17 cellular contexts compared by ENCODE assay signal in the genomic region with DNA sequence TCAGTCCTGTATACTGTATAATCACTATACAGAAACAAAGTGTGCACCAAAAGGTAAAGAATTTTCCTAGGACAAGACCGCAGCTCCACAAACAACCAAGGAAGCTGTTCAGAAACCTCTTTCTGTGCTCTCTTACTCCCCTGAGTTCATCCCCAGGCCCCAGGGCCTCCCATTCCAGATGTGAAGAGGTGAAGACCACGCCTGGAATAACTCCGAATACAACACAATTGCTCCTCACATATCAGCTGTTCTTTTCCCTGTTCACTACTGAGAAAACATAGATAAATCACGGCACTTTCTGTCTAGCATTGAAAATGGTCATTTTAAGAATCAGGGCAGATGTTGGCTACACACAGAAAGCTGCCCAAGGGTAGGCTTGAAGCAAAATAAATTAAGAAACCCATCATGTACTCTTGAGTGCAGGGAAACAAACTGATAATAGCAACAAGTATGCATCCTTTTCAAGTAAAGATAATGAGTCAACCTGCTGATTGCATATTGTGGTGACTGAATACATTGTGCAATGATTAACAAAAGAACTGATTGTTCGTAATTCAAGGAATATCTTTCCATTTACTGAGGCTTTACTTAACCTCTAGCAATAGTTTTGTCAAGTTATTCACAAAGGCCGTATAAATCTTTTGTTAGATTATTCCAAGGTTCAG.
DNase-seq lines count a peak whose midpoint lies in the region; ATAC-seq, FAIRE-seq and TF ChIP-seq lines count a peak whose summit lies in the region.
"Had no signal": no experiment of that assay in that cellular context is flagged by ENCODE, and none has a peak within 500 bp of the region (broad histone marks: within the 10 kb centered on the region; RNA-seq: fewer than 3 reads in every experiment).

No MANE protein-coding gene starts in this region.

- no peak overlapping the region for H3K27ac ChIP-seq in lower lobe of right lung
- H3K27ac ChIP-seq: body of pancreas, parathyroid adenoma had no signal

- H3K4me3 ChIP-seq in epithelial cell of esophagus (ENCODE audit: low read length): no peak overlapping the region
- H3K4me3 ChIP-seq in lower lobe of right lung: no peak overlapping the region
- H3K4me3 ChIP-seq: body of pancreas had no signal

- DNase-seq in AG08395 (ENCODE audit: low spot score): peak; percentile 27
- DNase-seq in NCI-H69 (lab: John Stamatoyannopoulos, UW): peak; percentile 46
- peak; percentile 51 for DNase-seq in epithelial cell of esophagus (ENCODE audit: low read depth)
- peak; percentile 31 for DNase-seq in kidney glomerular epithelial cell (lab: John Stamatoyannopoulos, UW)
- DNase-seq in lower lobe of right lung: no peak
- no peak for DNase-seq in urothelium cell line (ENCODE audit: low spot score)
- DNase-seq in GM10266 (ENCODE audit: extremely low spot score): no peak
- no peak for DNase-seq in posterior cingulate gyrus
- DNase-seq: body of pancreas; COR-L47; effector CD4-positive, alpha-beta T cell; GDM1; islet precursor cell; NCI-H187; NCI-H524 had no signal

- H3K4me1 ChIP-seq in lower lobe of right lung: no peaks in the 10 kb centered on the region
- H3K4me1 ChIP-seq: parathyroid adenoma had no signal

- H3K36me3 ChIP-seq in lower lobe of right lung: no peaks in the 10 kb centered on the region

- H3K9me3 ChIP-seq in lower lobe of right lung: no peaks in the 10 kb centered on the region
- H3K9me3 ChIP-seq: body of pancreas had no signal

- TF ChIP-seq CTCF in epithelial cell of esophagus (IDR thresholded peaks at IDR 0.05; ENCODE audit: insufficient read depth, low read depth, low read length, missing control alignments) (no peak), lower lobe of right lung (IDR thresholded peaks at IDR 0.05) (no peak), GM10266 (IDR thresholded peaks at IDR 0.05; ENCODE audit: control insufficient read depth, insufficient read depth, low read depth, missing control alignments) (no peak)

- no peak for FAIRE-seq in urothelium cell line (lab: Jason Lieb, UNC)

- no peaks in the 10 kb centered on the region for H3K27me3 ChIP-seq in lower lobe of right lung (ENCODE audit: low read depth)
- H3K27me3 ChIP-seq: body of pancreas had no signal

- no peak for ATAC-seq in lower lobe of right lung
- ATAC-seq: activated CD4-positive, CD25-positive, alpha-beta regulatory T cell treated with anti-CD3 and anti-CD28 coated beads, Interleukin-2, amount 50 U/mL, for 24 hours; body of pancreas had no signal

- intact Hi-C loops in lower lobe of right lung (cut with DNase I) (no loop called here), posterior cingulate gyrus (cut with DNase I) (no loop called here)

Comparison
In these comparisons a context has a peak if more than half of its experiments do, and no peak if none do; other contexts are left out.
1. DNase-seq: peak in AG08395 (single experiment), NCI-H69 (single experiment), epithelial cell of esophagus (single experiment) and kidney glomerular epithelial cell (single experiment); none in lower lobe of right lung (single experiment), urothelium cell line (single experiment), GM10266 (single experiment) and posterior cingulate gyrus (0 of 10).